In genomic region chr10:52259428-52259812, GRCh38 we compare ENCODE assay signal across 35 cellular contexts. TPM values are rescaled to one million over a fixed set of nuclear protein-coding genes. Genes with fewer than 3 reads are reported as not detected.
"Had no signal": no experiment of that assay in that cellular context is flagged by ENCODE, and none has a peak within 500 bp of the region (broad histone marks: within the 10 kb centered on the region; RNA-seq: fewer than 3 reads in every experiment).

No MANE protein-coding gene starts in this region.

- H3K9me3 ChIP-seq: MG63, SJCRH30 had no signal

- FAIRE-seq: bronchial epithelial cell, RCC 7860, TTC549 had no signal

- H3K4me3 ChIP-seq: MG63, PC-9, SJCRH30, SK-N-MC had no signal

- H3K36me3 ChIP-seq: MG63, SJCRH30 had no signal

- ATAC-seq: activated CD8-positive, alpha-beta T cell treated with anti-CD3 and anti-CD28 coated beads for 36 hours had no signal

- H3K27me3 ChIP-seq: MG63, SJCRH30 had no signal

- H2AFZ ChIP-seq: PC-9 had no signal

- H3K27ac ChIP-seq: PC-9, RWPE1, SJCRH30, SK-N-MC had no signal

- H3K4me2 ChIP-seq: PC-9 had no signal

- DNase-seq: activated CD4-positive, alpha-beta T cell treated with anti-CD3 and anti-CD28 coated beads, Interleukin-2, amount 10 ng/mL, durations not matched to agents 24 days and 14 days; activated CD4-positive, alpha-beta T cell treated with anti-CD3 and anti-CD28 coated beads, Interleukin-2, amount 50 U/mL, for 4 hours; activated CD8-positive, alpha-beta T cell treated with anti-CD3 and anti-CD28 coated beads for 36 hours; activated gamma-delta T cell; activated naive CD4-positive, alpha-beta T cell treated with Interleukin-2 at 50 U/mL for 16 hours; activated naive CD8-positive, alpha-beta T cell treated with anti-CD3 and anti-CD28 coated beads, Interleukin-2, amount 10 ng/mL, durations not matched to agents 7 days and 5 days; activated T-cell treated with anti-CD3 and anti-CD28 coated beads, Interleukin-2, amount 50 U/mL, for 24 hours; central memory CD4-positive, alpha-beta T cell; Kasumi-1; KBM-7; MG63; MV-4-11; NCI-H1092 treated with DMSO at 0.1 percent for 48 hours; NCI-H1417; NCI-H146; NCI-H187; NCI-H2029 treated with DMSO at 0.1 percent for 48 hours; NCI-H2107; NCI-H2171; NCI-H510A; NCI-H526; NCI-H748 treated with DMSO at 0.1 percent for 48 hours; PC-9; SHP77 had no signal

RNA-seq across cellular contexts. Expression of gene DKK1, which starts 54.7 kb away (rescaled TPM):
- total RNA-seq: activated CD4-positive, alpha-beta T cell treated with anti-CD3 and anti-CD28 coated beads, Interleukin-2, amount 10 ng/mL, durations not matched to agents 24 days and 14 days; activated CD8-positive, alpha-beta memory T cell treated with anti-CD3 and anti-CD28 coated beads for 36 hours; activated CD8-positive, alpha-beta T cell treated with anti-CD3 and anti-CD28 coated beads for 36 hours; activated naive CD8-positive, alpha-beta T cell treated with anti-CD3 and anti-CD28 coated beads, Interleukin-2, amount 10 ng/mL, durations not matched to agents 7 days and 5 days; activated T-helper 2 cell treated with anti-CD3 and anti-CD28 coated beads, Interferon-gamma antibody, Interleukin-2, Interleukin-4, amounts not matched to agents 10 μg/mL and 5 μg/mL and 100 μg/mL, durations not matched to agents 14 hours and 24 hours and 36 hours; OCI-LY7; T-helper 1 cell treated with Interleukin-12 subunit alpha and Interleukin-12 subunit beta and Interleukin-4 antibody, amounts not matched to agents 30 ng/mL and 1 ng/mL, for 36 hours; T-helper 2 cell treated with Interferon-gamma antibody and Interleukin-4, amounts not matched to agents 100 ng/mL and 5 ng/mL, for 36 hours had no signal
